ENCODE assay signal across 23 cellular contexts in genomic region chr6:5570641-5571040, GRCh38.
"Had no signal": no experiment of that assay in that cellular context is flagged by ENCODE, and none has a peak within 500 bp of the region (broad histone marks: within the 10 kb centered on the region; RNA-seq: fewer than 3 reads in every experiment).

No MANE protein-coding gene starts in this region.

- H3K27ac ChIP-seq: HL-60, KMS-11, RWPE1 had no signal

- H3K27me3 Mint-ChIP-seq: IgD-negative memory B cell, T-helper 17 cell had no signal

- DNase-seq: Kasumi-1; MV-4-11; NCI-H1048; NCI-H1105; NCI-H1417; NCI-H1694; NCI-H187 treated with DMSO at 0.1 percent for 48 hours; NCI-H2171; NCI-H226; NCI-H446; NCI-H510A; NCI-H524 treated with DMSO at 0.1 percent for 48 hours; NCI-H69; NCI-H774; NK-92 treated with Interleukin-12 subunit alpha and Interleukin-12 subunit beta, amount 100 ng/mL, for 24 hours; PC-3; T-helper 1 cell; T-helper 17 cell had no signal

- H3K27ac Mint-ChIP-seq: IgD-negative memory B cell, T-helper 17 cell had no signal

- H3K4me3 ChIP-seq: K562 had no signal

- H3K9ac ChIP-seq: KMS-11 had no signal

- H3K4me3 Mint-ChIP-seq: IgD-negative memory B cell, T-helper 17 cell had no signal

- H3K4me2 ChIP-seq: KMS-11 had no signal
